In the genomic region with DNA sequence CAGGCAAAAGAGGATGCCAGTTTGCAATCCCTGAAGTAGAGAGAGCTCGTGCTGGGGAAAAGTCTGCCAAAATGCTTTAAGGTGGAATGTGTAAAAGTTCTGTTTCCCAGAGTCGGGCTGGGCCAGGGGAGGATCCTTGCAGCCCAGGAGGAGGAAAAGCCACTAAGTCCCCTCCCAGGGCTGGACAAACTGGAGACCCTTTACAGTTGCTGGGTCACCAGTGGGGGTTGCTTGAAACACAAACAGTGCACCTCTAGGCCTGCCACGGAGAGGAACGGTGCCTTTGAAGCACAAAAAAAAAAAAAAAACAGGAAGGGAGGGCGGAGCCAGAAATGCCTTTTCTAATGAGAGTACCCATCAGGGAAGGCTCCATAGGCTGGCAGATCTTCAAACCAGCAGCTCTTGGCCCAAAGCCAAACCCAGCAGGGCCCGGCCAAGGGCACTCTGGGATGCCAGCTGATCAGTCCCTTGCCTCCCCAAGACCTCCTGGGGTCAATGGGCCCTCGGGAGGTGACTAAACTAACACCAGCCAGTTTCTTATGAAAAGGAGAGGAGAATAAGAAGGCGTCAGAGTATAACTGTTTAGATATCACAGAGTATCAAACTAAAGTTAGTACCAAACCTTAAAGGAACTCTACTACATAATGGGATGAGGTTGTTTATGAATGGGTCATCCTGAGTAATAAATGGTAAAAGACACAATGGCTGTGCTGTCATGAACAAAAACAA, we compare ENCODE assay signal across 8 cellular contexts. TPM values are rescaled to one million over a fixed set of nuclear protein-coding genes. Genes with fewer than 3 reads are reported as not detected.
DNase-seq lines count a peak whose midpoint lies in the region; ATAC-seq and TF ChIP-seq lines count a peak whose summit lies in the region.

No MANE protein-coding gene starts in this region.

- intact Hi-C loops in ascending aorta (cut with DNase I) (loop anchor here (1.0 kb wide), 2 partner anchors 11 to 24 kb away; partner anchors contain the start of gene HLA-A), left ventricle myocardium inferior (cut with micrococcal nuclease) (no loop called here), posterior cingulate gyrus (cut with DNase I) (loop anchor here (2.0 kb wide), 1 partner anchor 23 kb away; the partner anchor contains the start of gene HLA-A)

- no peaks in the 10 kb centered on the region for H3K36me3 ChIP-seq in KOPT-K1 (ENCODE audit: insufficient read depth, low read length)
- H3K36me3 ChIP-seq in ascending aorta = no peaks in the 10 kb centered on the region
- H3K36me3 ChIP-seq in left ventricle myocardium inferior = no peaks in the 10 kb centered on the region

- ATAC-seq in HG03378 (IDR thresholded peaks at IDR 0.05; ENCODE audit: unreplicated experiment) (no peak), HG03460 (IDR thresholded peaks at IDR 0.05; ENCODE audit: unreplicated experiment) (no peak)

- H3K27ac ChIP-seq in KOPT-K1 (ENCODE audit: low read depth, low read length, poor library complexity, severe bottlenecking) (peak overlapping the region; percentile 98), RWPE1 (peak overlapping the region; percentile 94), ascending aorta (peak overlapping the region; percentile 83 to 84), left ventricle myocardium inferior (replicated peaks) (peak overlapping the region; percentile 93)

- H3K27me3 ChIP-seq in ascending aorta (no peaks in the 10 kb centered on the region), left ventricle myocardium inferior (ENCODE audit: low read depth) (no peaks in the 10 kb centered on the region)

- H3K4me1 ChIP-seq in ascending aorta (peaks cover 13 to 23% of the 10 kb centered on the region in 2 donors), left ventricle myocardium inferior (peaks cover 54% of the 10 kb centered on the region)

- H3K4me3 ChIP-seq in GM08714 (ENCODE audit: low read length) = peak overlapping the region; percentile 89; the same call in 1 of the 2 replicates
- H3K4me3 ChIP-seq in ascending aorta = peak overlapping the region; percentile 40 to 50
- H3K4me3 ChIP-seq in left ventricle myocardium inferior = peak overlapping the region; percentile 69

- DNase-seq in RWPE1 (ENCODE audit: low spot score) (peak; percentile 49), ascending aorta (ENCODE audit: low spot score in 2 of 2) (peak; percentile 55 to 93), left ventricle myocardium inferior (peak; percentile 88), posterior cingulate gyrus (peak in 9 of 10 donors; percentile 54 to 92 (median 67))

- H3K9me3 ChIP-seq in KOPT-K1 (ENCODE audit: insufficient read depth, low read length, poor library complexity, severe bottlenecking) (no peaks in the 10 kb centered on the region), ascending aorta (no peaks in the 10 kb centered on the region), left ventricle myocardium inferior (replicated peaks) (no peaks in the 10 kb centered on the region)

- CTCF ChIA-PET in RWPE1 (lab: Yijun Ruan, JAX) = interaction anchor here (0.6 to 0.9 kb wide), 6 partner anchors 9 to 213 kb away, joined by 3 to 12 read pairs (median 4); no protein-coding TSS in a partner anchor

- POLR2A ChIA-PET in RWPE1 (lab: Yijun Ruan, JAX; ENCODE audit: low non-redundant PET) = interaction anchor here (0.7 kb wide), 1 partner anchor 20 kb away, joined by 6 read pairs; no protein-coding TSS in a partner anchor

- TF ChIP-seq CTCF in RWPE1 (conservative IDR thresholded peaks at IDR 0.05; ENCODE audit: low read depth) (no peak), ascending aorta (IDR thresholded peaks at IDR 0.05) (no peak), left ventricle myocardium inferior (IDR thresholded peaks at IDR 0.05; ENCODE audit: borderline replicate concordance) (no peak)

RNA-seq across cellular contexts. Expression of gene HLA-A, which starts 23.7 kb away (rescaled TPM):
- total RNA-seq in ascending aorta (1,099 TPM), left ventricle myocardium inferior (252 TPM)
